In the genomic region with DNA sequence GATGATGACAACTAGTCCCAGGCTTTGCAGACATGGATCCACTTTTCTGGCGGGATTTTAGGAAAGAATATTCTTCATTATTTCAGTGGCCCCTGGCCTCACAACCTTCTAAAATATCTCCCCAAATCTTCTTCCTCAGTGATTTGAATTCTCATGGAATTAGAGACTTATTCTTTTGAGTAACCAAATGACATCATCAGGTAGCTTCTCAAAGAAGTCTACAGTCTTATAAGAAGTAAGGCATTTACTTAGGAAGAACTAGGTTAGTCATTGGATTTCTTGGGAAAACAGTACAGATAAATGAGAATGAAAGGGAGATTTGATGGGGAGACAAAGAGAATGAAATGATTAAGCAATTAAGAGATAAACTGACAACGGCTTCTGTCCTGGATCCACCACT, we compare ENCODE assay signal across 1 cellular context.
TF ChIP-seq lines count a peak whose summit lies in the region.

No MANE protein-coding gene starts in this region.

TF ChIP-seq in HepG2, 621 proteins besides CTCF, POLR2A, EP300 and RAD21 (continued from another document):
- TF ChIP-seq, protein P1, sequence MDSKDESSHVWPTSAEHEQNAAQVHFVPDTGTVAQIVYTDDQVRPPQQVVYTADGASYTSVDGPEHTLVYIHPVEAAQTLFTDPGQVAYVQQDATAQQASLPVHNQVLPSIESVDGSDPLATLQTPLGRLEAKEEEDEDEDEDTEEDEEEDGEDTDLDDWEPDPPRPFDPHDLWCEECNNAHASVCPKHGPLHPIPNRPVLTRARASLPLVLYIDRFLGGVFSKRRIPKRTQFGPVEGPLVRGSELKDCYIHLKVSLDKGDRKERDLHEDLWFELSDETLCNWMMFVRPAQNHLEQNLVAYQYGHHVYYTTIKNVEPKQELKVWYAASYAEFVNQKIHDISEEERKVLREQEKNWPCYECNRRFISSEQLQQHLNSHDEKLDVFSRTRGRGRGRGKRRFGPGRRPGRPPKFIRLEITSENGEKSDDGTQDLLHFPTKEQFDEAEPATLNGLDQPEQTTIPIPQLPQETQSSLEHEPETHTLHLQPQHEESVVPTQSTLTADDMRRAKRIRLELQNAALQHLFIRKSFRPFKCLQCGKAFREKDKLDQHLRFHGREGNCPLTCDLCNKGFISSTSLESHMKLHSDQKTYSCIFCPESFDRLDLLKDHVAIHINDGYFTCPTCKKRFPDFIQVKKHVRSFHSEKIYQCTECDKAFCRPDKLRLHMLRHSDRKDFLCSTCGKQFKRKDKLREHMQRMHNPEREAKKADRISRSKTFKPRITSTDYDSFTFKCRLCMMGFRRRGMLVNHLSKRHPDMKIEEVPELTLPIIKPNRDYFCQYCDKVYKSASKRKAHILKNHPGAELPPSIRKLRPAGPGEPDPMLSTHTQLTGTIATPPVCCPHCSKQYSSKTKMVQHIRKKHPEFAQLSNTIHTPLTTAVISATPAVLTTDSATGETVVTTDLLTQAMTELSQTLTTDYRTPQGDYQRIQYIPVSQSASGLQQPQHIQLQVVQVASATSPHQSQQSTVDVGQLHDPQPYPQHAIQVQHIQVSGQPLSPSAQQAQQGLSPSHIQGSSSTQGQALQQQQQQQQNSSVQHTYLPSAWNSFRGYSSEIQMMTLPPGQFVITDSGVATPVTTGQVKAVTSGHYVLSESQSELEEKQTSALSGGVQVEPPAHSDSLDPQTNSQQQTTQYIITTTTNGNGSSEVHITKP (CRISPR knock-in tag; IDR thresholded peaks at IDR 0.05; ENCODE audit: low read depth): no peak
